In genomic region chr4:2281575-2282343, GRCh38 we compare ENCODE assay signal across 9 cellular contexts. TPM values are rescaled to one million over a fixed set of nuclear protein-coding genes. Genes with fewer than 3 reads are reported as not detected.
DNase-seq lines count a peak whose midpoint lies in the region; ATAC-seq and TF ChIP-seq lines count a peak whose summit lies in the region.
"Had no signal": no experiment of that assay in that cellular context is flagged by ENCODE, and none has a peak within 500 bp of the region (broad histone marks: within the 10 kb centered on the region; RNA-seq: fewer than 3 reads in every experiment).

No MANE protein-coding gene starts in this region.

- H3K9me3 ChIP-seq in mesenchymal stem cell (ENCODE audit: control insufficient read depth, low read length): no peaks in the 10 kb centered on the region
- H3K9me3 ChIP-seq in neural progenitor cell (ENCODE audit: low read depth): no peaks in the 10 kb centered on the region
- H3K9me3 ChIP-seq: neutrophil had no signal

- no peak overlapping the region for H2BK5ac ChIP-seq in mesenchymal stem cell (ENCODE audit: low read depth, low read length, poor library complexity, severe bottlenecking)

- H2BK15ac ChIP-seq in mesenchymal stem cell (ENCODE audit: low read depth, poor library complexity, severe bottlenecking): no peak overlapping the region

- WGBS in mesenchymal stem cell: 88% methylated on average over 10 of the region's 10 CpGs

- CTCF ChIA-PET in activated CD4-positive, alpha-beta memory T cell treated with anti-CD3 and anti-CD28 coated beads for 36 hours (lab: Charles Lee): interaction anchor here (1.1 to 1.4 kb wide), 4 partner anchors 12 to 187 kb away, joined by 3 to 4 read pairs (median 3); partner anchors contain the start of gene RNF4

- H2AK5ac ChIP-seq in mesenchymal stem cell (ENCODE audit: low read length, severe bottlenecking): no peak overlapping the region

- H3K4me3 Mint-ChIP-seq in activated CD4-positive, alpha-beta memory T cell treated with anti-CD3 and anti-CD28 coated beads for 36 hours: peak overlapping the region; percentile 20
- H3K4me3 Mint-ChIP-seq in stimulated activated naive CD8-positive, alpha-beta T cell treated with anti-CD3 and anti-CD28 coated beads, Interleukin-15, amount 100 ng/mL, for 72 hours: peak overlapping the region; percentile 60 to 67
- H3K4me3 Mint-ChIP-seq in neural progenitor cell: no peak overlapping the region

- H4K91ac ChIP-seq in mesenchymal stem cell (ENCODE audit: low read length): no peak overlapping the region

- H4K20me1 ChIP-seq in neural progenitor cell (ENCODE audit: low read depth): no peaks in the 10 kb centered on the region

- H4K8ac ChIP-seq in mesenchymal stem cell (ENCODE audit: low read length): no peak overlapping the region

- H3K4me3 ChIP-seq in mesenchymal stem cell (ENCODE audit: insufficient read depth in 1 of 2, low read depth in 1 of 2, low read length in 2 of 2): no peak overlapping the region
- H3K4me3 ChIP-seq in neural progenitor cell: no peak overlapping the region

- no peak overlapping the region for H3K23ac ChIP-seq in mesenchymal stem cell (ENCODE audit: low read length in 2 of 2)

- no peaks in the 10 kb centered on the region for H3K27me3 ChIP-seq in mesenchymal stem cell (ENCODE audit: control insufficient read depth in 1 of 2, insufficient read depth in 1 of 2, low read length in 2 of 2)
- no peaks in the 10 kb centered on the region for H3K27me3 ChIP-seq in neural progenitor cell

- no peak overlapping the region for H3K4ac ChIP-seq in mesenchymal stem cell (ENCODE audit: low read depth in 1 of 2, low read length in 2 of 2)

- H3K9ac ChIP-seq in mesenchymal stem cell (ENCODE audit: low read length) (no peak overlapping the region), neural progenitor cell (no peak overlapping the region)

- no peak overlapping the region for H2BK120ac ChIP-seq in mesenchymal stem cell (ENCODE audit: low read depth, low read length)

- TF ChIP-seq CTCF in neural progenitor cell (IDR thresholded peaks at IDR 0.05): no peak

- H3K36me3 ChIP-seq in mesenchymal stem cell (ENCODE audit: control insufficient read depth in 1 of 2, insufficient read depth in 2 of 2, low read depth in 1 of 2, low read length in 2 of 2) (peaks cover 0 to 48% of the 10 kb centered on the region in 2 experiments), neural progenitor cell (no peaks in the 10 kb centered on the region)
- H3K36me3 ChIP-seq: neutrophil had no signal

- H3K4me2 ChIP-seq in mesenchymal stem cell (ENCODE audit: low read length, poor library complexity, severe bottlenecking) (no peak overlapping the region), neural progenitor cell (no peak overlapping the region)

- no peaks in the 10 kb centered on the region for H3K9me3 Mint-ChIP-seq in activated CD4-positive, alpha-beta memory T cell treated with anti-CD3 and anti-CD28 coated beads for 36 hours
- peaks cover 5 to 7% of the 10 kb centered on the region in 2 donors for H3K9me3 Mint-ChIP-seq in stimulated activated naive CD8-positive, alpha-beta T cell treated with anti-CD3 and anti-CD28 coated beads, Interleukin-15, amount 100 ng/mL, for 72 hours
- H3K9me3 Mint-ChIP-seq in neural progenitor cell: peaks cover 3% of the 10 kb centered on the region

- ATAC-seq in GM19023 (IDR thresholded peaks at IDR 0.05; ENCODE audit: unreplicated experiment) (peak; percentile 77), HG03460 (IDR thresholded peaks at IDR 0.05; ENCODE audit: unreplicated experiment) (peak; percentile 87), left ventricle myocardium superior (no peak)
- peak; percentile 96 for ATAC-seq in stimulated activated naive CD8-positive, alpha-beta T cell treated with anti-CD3 and anti-CD28 coated beads, Interleukin-15, amount 100 ng/mL, for 72 hours

- H3K36me3 Mint-ChIP-seq in activated CD4-positive, alpha-beta memory T cell treated with anti-CD3 and anti-CD28 coated beads for 36 hours: no peaks in the 10 kb centered on the region
- no peaks in the 10 kb centered on the region for H3K36me3 Mint-ChIP-seq in neural progenitor cell

- H3K4me1 ChIP-seq in mesenchymal stem cell (ENCODE audit: control insufficient read depth, insufficient read depth, low read depth, low read length) (peaks cover 2% of the 10 kb centered on the region), neural progenitor cell (peaks cover 9% of the 10 kb centered on the region)

- H3K27ac ChIP-seq in mesenchymal stem cell (ENCODE audit: low read length, poor library complexity, severe bottlenecking) (no peak overlapping the region), neural progenitor cell (no peak overlapping the region)
- H3K27ac ChIP-seq: neutrophil had no signal

- H3F3A ChIP-seq in neural progenitor cell (ENCODE audit: low read depth): no peaks in the 10 kb centered on the region

- no peak overlapping the region for H3K18ac ChIP-seq in mesenchymal stem cell (ENCODE audit: low read depth in 1 of 2, low read length in 2 of 2)

- no peak overlapping the region for H3K14ac ChIP-seq in mesenchymal stem cell (ENCODE audit: low read length in 2 of 2)

- H3K79me2 ChIP-seq in neural progenitor cell (ENCODE audit: low read depth): no peaks in the 10 kb centered on the region

- peak overlapping the region; percentile 88 for H3K27ac Mint-ChIP-seq in activated CD4-positive, alpha-beta memory T cell treated with anti-CD3 and anti-CD28 coated beads for 36 hours
- peak overlapping the region; percentile 91 to 95 for H3K27ac Mint-ChIP-seq in stimulated activated naive CD8-positive, alpha-beta T cell treated with anti-CD3 and anti-CD28 coated beads, Interleukin-15, amount 100 ng/mL, for 72 hours
- no peak overlapping the region for H3K27ac Mint-ChIP-seq in neural progenitor cell

- H2AFZ ChIP-seq in mesenchymal stem cell (ENCODE audit: low read depth, low read length) (no peak overlapping the region), neural progenitor cell (replicated peaks) (no peak overlapping the region)

- H3K4me1 Mint-ChIP-seq in activated CD4-positive, alpha-beta memory T cell treated with anti-CD3 and anti-CD28 coated beads for 36 hours (ENCODE audit: low read depth): peaks cover 31% of the 10 kb centered on the region
- peaks cover 43% of the 10 kb centered on the region for H3K4me1 Mint-ChIP-seq in stimulated activated naive CD8-positive, alpha-beta T cell treated with anti-CD3 and anti-CD28 coated beads, Interleukin-15, amount 100 ng/mL, for 72 hours
- H3K4me1 Mint-ChIP-seq in neural progenitor cell: peaks cover 5% of the 10 kb centered on the region

- peak; percentile 88 for DNase-seq in activated CD4-positive, alpha-beta memory T cell treated with anti-CD3 and anti-CD28 coated beads for 36 hours
- DNase-seq in left ventricle myocardium superior: peak; percentile 24
- DNase-seq in stimulated activated naive CD8-positive, alpha-beta T cell treated with anti-CD3 and anti-CD28 coated beads, Interleukin-15, amount 100 ng/mL, for 72 hours: peak; percentile 55 to 84
- DNase-seq in mesenchymal stem cell: no peak
- DNase-seq in islet precursor cell: no peak
- DNase-seq in neural progenitor cell (ENCODE audit: low spot score): no peak

- intact Hi-C loops in activated CD4-positive, alpha-beta memory T cell treated with anti-CD3 and anti-CD28 coated beads for 36 hours (cut with micrococcal nuclease): loop anchor here (1.0 to 5.0 kb wide), 3 partner anchors 19 to 132 kb away; partner anchors contain the start of gene MXD4
- intact Hi-C loops in left ventricle myocardium superior (cut with micrococcal nuclease): no loop called here

- peaks cover 14% of the 10 kb centered on the region for H3K79me1 ChIP-seq in mesenchymal stem cell (replicated peaks; ENCODE audit: low read length, poor library complexity, severe bottlenecking)

- no peaks in the 10 kb centered on the region for H3K27me3 Mint-ChIP-seq in activated CD4-positive, alpha-beta memory T cell treated with anti-CD3 and anti-CD28 coated beads for 36 hours
- H3K27me3 Mint-ChIP-seq in stimulated activated naive CD8-positive, alpha-beta T cell treated with anti-CD3 and anti-CD28 coated beads, Interleukin-15, amount 100 ng/mL, for 72 hours: no peaks in the 10 kb centered on the region
- H3K27me3 Mint-ChIP-seq in neural progenitor cell (ENCODE audit: insufficient read depth, low read depth): peaks cover 11% of the 10 kb centered on the region

- POLR2A ChIA-PET in activated CD4-positive, alpha-beta memory T cell treated with anti-CD3 and anti-CD28 coated beads for 36 hours (lab: Charles Lee): interaction anchor here (0.7 kb wide), 1 partner anchor 20 kb away, joined by 4 read pairs; the partner anchor contains the start of gene MXD4

- no peak overlapping the region for H2BK12ac ChIP-seq in mesenchymal stem cell (ENCODE audit: low read length in 2 of 2)

RNA-seq across cellular contexts. Expression of gene MXD4, which starts 19.9 kb away (rescaled TPM):
- total RNA-seq in activated CD4-positive, alpha-beta memory T cell treated with anti-CD3 and anti-CD28 coated beads for 36 hours: 1 to 10 TPM; 3.6 to 4.9 TPM
- 44.0 TPM for total RNA-seq in left ventricle myocardium superior
- 61.3 TPM for polyA plus RNA-seq in mesenchymal stem cell (2013, experiment 1 of 2)
- polyA plus RNA-seq in mesenchymal stem cell (2013, experiment 2 of 2): 61.0 TPM
- total RNA-seq in neural progenitor cell (ENCODE audit: low replicate concordance): 22.7 and 58.8 TPM in 2 replicates

RNA-seq across cellular contexts. Expression of gene HAUS3, which starts 39.8 kb away (rescaled TPM):
- total RNA-seq in activated CD4-positive, alpha-beta memory T cell treated with anti-CD3 and anti-CD28 coated beads for 36 hours: 10 to 100 TPM; 20.2 to 20.3 TPM
- total RNA-seq in left ventricle myocardium superior (8.2 TPM), neural progenitor cell (ENCODE audit: low replicate concordance) (24.4 and 25.0 TPM in 2 replicates)
- 7.1 TPM for polyA plus RNA-seq in mesenchymal stem cell (2013, experiment 1 of 2)
- polyA plus RNA-seq in mesenchymal stem cell (2013, experiment 2 of 2): 7.2 TPM

RNA-seq across cellular contexts. Expression of gene POLN, which starts 39.8 kb away (rescaled TPM):
- total RNA-seq in activated CD4-positive, alpha-beta memory T cell treated with anti-CD3 and anti-CD28 coated beads for 36 hours: 1 to 10 TPM; 2.7 to 4.0 TPM
- total RNA-seq in left ventricle myocardium superior (1.9 TPM), neural progenitor cell (ENCODE audit: low replicate concordance) (1.5 and 1.7 TPM in 2 replicates)
- 1.0 TPM for polyA plus RNA-seq in mesenchymal stem cell (2013, experiment 1 of 2)
- polyA plus RNA-seq in mesenchymal stem cell (2013, experiment 2 of 2): 1.1 TPM

Comparison
In these comparisons a context has a peak if more than half of its experiments do, and no peak if none do; other contexts are left out.
1. DNase-seq: peak in activated CD4-positive, alpha-beta memory T cell treated with anti-CD3 and anti-CD28 coated beads for 36 hours (single experiment), left ventricle myocardium superior (single experiment) and stimulated activated naive CD8-positive, alpha-beta T cell treated with anti-CD3 and anti-CD28 coated beads, Interleukin-15, amount 100 ng/mL, for 72 hours (2 of 2); none in mesenchymal stem cell (single experiment), islet precursor cell (single experiment) and neural progenitor cell (single experiment).